25 cellular contexts compared by ENCODE assay signal in genomic region chr7:6554848-6555247, GRCh38. TPM values are rescaled to one million over a fixed set of nuclear protein-coding genes. Genes with fewer than 3 reads are reported as not detected.
DNase-seq lines count a peak whose midpoint lies in the region; ATAC-seq lines count a peak whose summit lies in the region.
"Had no signal": no experiment of that assay in that cellular context is flagged by ENCODE, and none has a peak within 500 bp of the region (broad histone marks: within the 10 kb centered on the region; RNA-seq: fewer than 3 reads in every experiment).

No MANE protein-coding gene starts in this region.

- intact Hi-C loops in activated CD4-positive, alpha-beta T cell treated with anti-CD3 and anti-CD28 coated beads for 36 hours (cut with DNase I, micrococcal nuclease) = no loop called here
- intact Hi-C loops in CD4-positive, alpha-beta memory T cell (cut with micrococcal nuclease) = no loop called here
- intact Hi-C loops in naive thymus-derived CD4-positive, alpha-beta T cell (cut with micrococcal nuclease) = no loop called here

- peak; percentile 66 for ATAC-seq in activated CD4-positive, alpha-beta T cell treated with anti-CD3 and anti-CD28 coated beads for 36 hours
- peak; percentile 28 for ATAC-seq in activated CD8-positive, alpha-beta T cell treated with anti-CD3 and anti-CD28 coated beads, Interleukin-2, amount 10 ng/mL, durations not matched to agents 7 days and 5 days
- peak; percentile 69 for ATAC-seq in naive thymus-derived CD4-positive, alpha-beta T cell
- no peak for ATAC-seq in HG02884 (IDR thresholded peaks at IDR 0.05; ENCODE audit: unreplicated experiment)

- CTCF ChIA-PET in activated CD4-positive, alpha-beta T cell treated with anti-CD3 and anti-CD28 coated beads for 36 hours (lab: Charles Lee) = interaction anchor here (0.6 to 1.7 kb wide), 3 partner anchors 12 to 31 kb away, joined by 3 to 5 read pairs (median 3); no protein-coding TSS in a partner anchor
- CTCF ChIA-PET in CD4-positive, alpha-beta memory T cell (lab: Charles Lee; ENCODE audit: partially characterized antibody) = interaction anchor here (1.2 to 1.8 kb wide), 3 partner anchors 16 to 39 kb away, joined by 3 to 4 read pairs (median 4); no protein-coding TSS in a partner anchor
- CTCF ChIA-PET in activated CD8-positive, alpha-beta T cell treated with anti-CD3 and anti-CD28 coated beads, Interleukin-2, amount 10 ng/mL, durations not matched to agents 7 days and 5 days (lab: Charles Lee) = interaction anchor here (0.8 to 1.7 kb wide), 4 partner anchors 20 to 39 kb away, joined by 3 to 5 read pairs (median 4); partner anchors contain the start of gene INTS15
- CTCF ChIA-PET in naive thymus-derived CD4-positive, alpha-beta T cell (lab: Charles Lee) = no interaction called here

- POLR2A ChIA-PET in activated CD4-positive, alpha-beta T cell treated with anti-CD3 and anti-CD28 coated beads for 36 hours (lab: Charles Lee) = no interaction called here
- POLR2A ChIA-PET in CD4-positive, alpha-beta memory T cell (lab: Charles Lee; ENCODE audit: partially characterized antibody) = no interaction called here
- POLR2A ChIA-PET in activated CD8-positive, alpha-beta T cell treated with anti-CD3 and anti-CD28 coated beads, Interleukin-2, amount 10 ng/mL, durations not matched to agents 7 days and 5 days (lab: Charles Lee) = interaction anchor here (0.9 kb wide), 1 partner anchor 21 kb away, joined by 3 read pairs; no protein-coding TSS in a partner anchor
- POLR2A ChIA-PET in naive thymus-derived CD4-positive, alpha-beta T cell (lab: Charles Lee) = interaction anchor here (0.9 to 1.0 kb wide), 2 partner anchors 9 to 23 kb away, joined by 5 to 7 read pairs; partner anchors contain the start of gene ZDHHC4

- H3K27ac Mint-ChIP-seq in activated CD4-positive, alpha-beta T cell treated with anti-CD3 and anti-CD28 coated beads for 36 hours = peak overlapping the region; percentile 72
- H3K27ac Mint-ChIP-seq in CD4-positive, alpha-beta memory T cell = peak overlapping the region in 6 of 7 donors; percentile 8 to 90 (median 72)
- peak overlapping the region; percentile 82 for H3K27ac Mint-ChIP-seq in activated CD8-positive, alpha-beta T cell treated with anti-CD3 and anti-CD28 coated beads, Interleukin-2, amount 10 ng/mL, durations not matched to agents 7 days and 5 days
- peak overlapping the region; percentile 77 to 98 (median 91) for H3K27ac Mint-ChIP-seq in naive thymus-derived CD4-positive, alpha-beta T cell

- H3K4me3 ChIP-seq in CD4-positive, alpha-beta memory T cell (ENCODE audit: low read length in 2 of 2) = no peak overlapping the region
- no peak overlapping the region for H3K4me3 ChIP-seq in naive thymus-derived CD4-positive, alpha-beta T cell (ENCODE audit: low read length)
- H3K4me3 ChIP-seq: ascending aorta, MG63, Peyer's patch, skin epidermis, transverse colon had no signal

- H3K9me3 ChIP-seq in CD4-positive, alpha-beta memory T cell (ENCODE audit: control insufficient read depth in 1 of 2, low read length in 2 of 2) = no peaks in the 10 kb centered on the region
- H3K9me3 ChIP-seq in naive thymus-derived CD4-positive, alpha-beta T cell (ENCODE audit: control insufficient read depth in 2 of 3, low read length in 3 of 3) = no peaks in the 10 kb centered on the region
- H3K9me3 ChIP-seq: ascending aorta, MG63, Peyer's patch, transverse colon had no signal

- H3K4me3 Mint-ChIP-seq in activated CD4-positive, alpha-beta T cell treated with anti-CD3 and anti-CD28 coated beads for 36 hours = peak overlapping the region; percentile 15
- peak overlapping the region; percentile 25 to 57 (median 51) for H3K4me3 Mint-ChIP-seq in CD4-positive, alpha-beta memory T cell
- peak overlapping the region; percentile 34 for H3K4me3 Mint-ChIP-seq in activated CD8-positive, alpha-beta T cell treated with anti-CD3 and anti-CD28 coated beads, Interleukin-2, amount 10 ng/mL, durations not matched to agents 7 days and 5 days
- H3K4me3 Mint-ChIP-seq in naive thymus-derived CD4-positive, alpha-beta T cell = peak overlapping the region; percentile 47 to 83 (median 67)

- no peaks in the 10 kb centered on the region for H3K36me3 ChIP-seq in CD4-positive, alpha-beta memory T cell (ENCODE audit: insufficient read depth, low read length)
- no peaks in the 10 kb centered on the region for H3K36me3 ChIP-seq in naive thymus-derived CD4-positive, alpha-beta T cell (ENCODE audit: control insufficient read depth in 2 of 3, insufficient read depth in 3 of 3, low read length in 3 of 3)
- H3K36me3 ChIP-seq: ascending aorta, MG63, Peyer's patch, transverse colon, WERI-Rb-1 had no signal

- H3K9me3 Mint-ChIP-seq in activated CD4-positive, alpha-beta T cell treated with anti-CD3 and anti-CD28 coated beads for 36 hours (ENCODE audit: low read depth) = no peaks in the 10 kb centered on the region
- H3K9me3 Mint-ChIP-seq in CD4-positive, alpha-beta memory T cell = peaks cover 0 to 2% (median 0%) of the 10 kb centered on the region in 8 donors
- H3K9me3 Mint-ChIP-seq in activated CD8-positive, alpha-beta T cell treated with anti-CD3 and anti-CD28 coated beads, Interleukin-2, amount 10 ng/mL, durations not matched to agents 7 days and 5 days (ENCODE audit: insufficient read depth) = no peaks in the 10 kb centered on the region
- H3K9me3 Mint-ChIP-seq in naive thymus-derived CD4-positive, alpha-beta T cell = peaks cover 0 to 2% (median 0%) of the 10 kb centered on the region in 11 donors

- no peak for DNase-seq in activated CD4-positive, alpha-beta T cell treated with anti-CD3 and anti-CD28 coated beads for 36 hours
- no peak for DNase-seq in activated CD4-positive, alpha-beta T cell treated with anti-CD3 and anti-CD28 coated beads, Interleukin-2, amount 50 U/mL, for 4 hours
- peak in 1 of 5 donors; percentile 19 for DNase-seq in CD4-positive, alpha-beta memory T cell
- no peak for DNase-seq in activated CD8-positive, alpha-beta T cell treated with anti-CD3 and anti-CD28 coated beads, Interleukin-2, amount 10 ng/mL, durations not matched to agents 7 days and 5 days
- DNase-seq in naive thymus-derived CD4-positive, alpha-beta T cell = peak in 7 of 9 donors; percentile 19 to 63 (median 51)
- DNase-seq in pons (ENCODE audit: low spot score) (no peak), NCI-H1092 (lab: John Stamatoyannopoulos, UW) (no peak)
- DNase-seq: 8988T; activated effector memory CD4-positive, alpha-beta T cell treated with anti-CD3 and anti-CD28 coated beads, Interleukin-2, amount 50 U/mL, for 16 hours; caudate nucleus; kidney glomerular epithelial cell; MG63; NCI-H1417 treated with DMSO at 0.1 percent for 48 hours; NCI-H510A treated with DMSO at 0.1 percent for 48 hours; NK-92 treated with Interleukin-12 subunit alpha and Interleukin-12 subunit beta, amount 100 ng/mL, for 24 hours; nucleus accumbens; Peyer's patch; stimulated activated naive CD4-positive, alpha-beta T cell treated with Interleukin-2 at 50 U/mL for 16 hours; transverse colon; WERI-Rb-1 had no signal

- no peak overlapping the region for H3K27ac ChIP-seq in CD4-positive, alpha-beta memory T cell (ENCODE audit: low read depth, low read length)
- peak overlapping the region; percentile 1 for H3K27ac ChIP-seq in naive thymus-derived CD4-positive, alpha-beta T cell (ENCODE audit: low read depth, low read length)
- H3K27ac ChIP-seq: ascending aorta, Peyer's patch, skin epidermis, transverse colon, WERI-Rb-1 had no signal

- H3K27me3 ChIP-seq in CD4-positive, alpha-beta memory T cell (ENCODE audit: insufficient read depth, low read length) = no peaks in the 10 kb centered on the region
- H3K27me3 ChIP-seq in naive thymus-derived CD4-positive, alpha-beta T cell (ENCODE audit: control insufficient read depth in 2 of 2, insufficient read depth in 2 of 2, low read length in 2 of 2) = no peaks in the 10 kb centered on the region
- H3K27me3 ChIP-seq: ascending aorta, MG63, Peyer's patch, transverse colon had no signal

- H3K27me3 Mint-ChIP-seq in activated CD4-positive, alpha-beta T cell treated with anti-CD3 and anti-CD28 coated beads for 36 hours = no peaks in the 10 kb centered on the region
- H3K27me3 Mint-ChIP-seq in CD4-positive, alpha-beta memory T cell = peaks cover 0 to 3% of the 10 kb centered on the region in 2 donors
- H3K27me3 Mint-ChIP-seq in activated CD8-positive, alpha-beta T cell treated with anti-CD3 and anti-CD28 coated beads, Interleukin-2, amount 10 ng/mL, durations not matched to agents 7 days and 5 days (ENCODE audit: low read depth) = peaks cover 2% of the 10 kb centered on the region
- H3K27me3 Mint-ChIP-seq in naive thymus-derived CD4-positive, alpha-beta T cell = peaks cover 0 to 2% (median 0%) of the 10 kb centered on the region in 5 donors

- peaks cover 7% of the 10 kb centered on the region for H3K4me1 ChIP-seq in CD4-positive, alpha-beta memory T cell (ENCODE audit: insufficient read depth, low read length)
- peaks cover 0 to 11% of the 10 kb centered on the region in 2 donors for H3K4me1 ChIP-seq in naive thymus-derived CD4-positive, alpha-beta T cell (ENCODE audit: control insufficient read depth in 2 of 2, insufficient read depth in 2 of 2, low read length in 2 of 2)
- H3K4me1 ChIP-seq: ascending aorta, Peyer's patch, transverse colon had no signal

- no peaks in the 10 kb centered on the region for H3K36me3 Mint-ChIP-seq in activated CD4-positive, alpha-beta T cell treated with anti-CD3 and anti-CD28 coated beads for 36 hours (ENCODE audit: low read depth)
- H3K36me3 Mint-ChIP-seq in CD4-positive, alpha-beta memory T cell = no peaks in the 10 kb centered on the region
- no peaks in the 10 kb centered on the region for H3K36me3 Mint-ChIP-seq in activated CD8-positive, alpha-beta T cell treated with anti-CD3 and anti-CD28 coated beads, Interleukin-2, amount 10 ng/mL, durations not matched to agents 7 days and 5 days (ENCODE audit: low read depth)
- peaks cover 0 to 2% (median 0%) of the 10 kb centered on the region in 5 donors for H3K36me3 Mint-ChIP-seq in naive thymus-derived CD4-positive, alpha-beta T cell

- H3K4me1 Mint-ChIP-seq in activated CD4-positive, alpha-beta T cell treated with anti-CD3 and anti-CD28 coated beads for 36 hours = peaks cover 7% of the 10 kb centered on the region
- peaks cover 2 to 4% (median 3%) of the 10 kb centered on the region in 4 donors for H3K4me1 Mint-ChIP-seq in CD4-positive, alpha-beta memory T cell
- H3K4me1 Mint-ChIP-seq in activated CD8-positive, alpha-beta T cell treated with anti-CD3 and anti-CD28 coated beads, Interleukin-2, amount 10 ng/mL, durations not matched to agents 7 days and 5 days (ENCODE audit: low read depth) = peaks cover 6% of the 10 kb centered on the region
- H3K4me1 Mint-ChIP-seq in naive thymus-derived CD4-positive, alpha-beta T cell = peaks cover 4 to 13% (median 8%) of the 10 kb centered on the region in 7 donors

RNA-seq across cellular contexts. Expression of gene GRID2IP, which starts 3.6 kb away (rescaled TPM):
- total RNA-seq in activated CD4-positive, alpha-beta T cell treated with anti-CD3 and anti-CD28 coated beads for 36 hours = under 1 TPM; 0.05 to 0.11 TPM
- under 1 TPM; 0.47 to 0.81 TPM for total RNA-seq in CD4-positive, alpha-beta memory T cell
- polyA plus RNA-seq in CD4-positive, alpha-beta memory T cell = under 1 TPM; 0.04 to 0.10 TPM
- under 1 TPM in 1 of 2 experiments, not detected in 1; 0.21 TPM for total RNA-seq in activated CD8-positive, alpha-beta T cell treated with anti-CD3 and anti-CD28 coated beads, Interleukin-2, amount 10 ng/mL, durations not matched to agents 7 days and 5 days
- 1 to 10 TPM in 2 of 5 experiments, under 1 TPM in 2, not detected in 1; 0.24 to 1.5 (median 1.1) TPM for total RNA-seq in naive thymus-derived CD4-positive, alpha-beta T cell
- not detected for polyA plus RNA-seq in naive thymus-derived CD4-positive, alpha-beta T cell
- total RNA-seq: ascending aorta, dermis microvascular lymphatic vessel endothelial cell, endothelial cell of umbilical vein had no signal
- polyA plus RNA-seq: endothelial cell of umbilical vein had no signal

RNA-seq across cellular contexts. Expression of gene ZDHHC4, which starts 22.4 kb away (rescaled TPM):
- 10 to 100 TPM; 30.1 to 34.1 TPM for total RNA-seq in activated CD4-positive, alpha-beta T cell treated with anti-CD3 and anti-CD28 coated beads for 36 hours
- total RNA-seq in CD4-positive, alpha-beta memory T cell = 10 to 100 TPM; 31.6 to 31.9 TPM
- polyA plus RNA-seq in CD4-positive, alpha-beta memory T cell = 10 to 100 TPM; 52.2 to 80.8 TPM
- total RNA-seq in activated CD8-positive, alpha-beta T cell treated with anti-CD3 and anti-CD28 coated beads, Interleukin-2, amount 10 ng/mL, durations not matched to agents 7 days and 5 days = 10 to 100 TPM; 29.3 to 35.7 TPM
- total RNA-seq in naive thymus-derived CD4-positive, alpha-beta T cell = 10 to 100 TPM; 25.2 to 42.2 (median 31.8) TPM
- polyA plus RNA-seq in naive thymus-derived CD4-positive, alpha-beta T cell = 10 to 100 TPM; 65.9 to 82.1 TPM

RNA-seq across cellular contexts. Expression of gene INTS15, which starts 35.0 kb away (rescaled TPM):
- 10 to 100 TPM; 27.8 to 31.8 TPM for total RNA-seq in activated CD4-positive, alpha-beta T cell treated with anti-CD3 and anti-CD28 coated beads for 36 hours
- 10 to 100 TPM; 56.6 to 62.1 TPM for total RNA-seq in CD4-positive, alpha-beta memory T cell
- 10 to 100 TPM; 25.4 to 37.5 TPM for polyA plus RNA-seq in CD4-positive, alpha-beta memory T cell
- total RNA-seq in activated CD8-positive, alpha-beta T cell treated with anti-CD3 and anti-CD28 coated beads, Interleukin-2, amount 10 ng/mL, durations not matched to agents 7 days and 5 days = 10 to 100 TPM; 40.9 to 42.7 TPM
- total RNA-seq in naive thymus-derived CD4-positive, alpha-beta T cell = 10 to 100 TPM; 39.9 to 69.1 (median 56.5) TPM
- 10 to 100 TPM; 29.7 to 51.8 TPM for polyA plus RNA-seq in naive thymus-derived CD4-positive, alpha-beta T cell

Comparison
In these comparisons a context has a peak if more than half of its experiments do, and no peak if none do; other contexts are left out.
1. DNase-seq: peak in naive thymus-derived CD4-positive, alpha-beta T cell (7 of 9); none in activated CD4-positive, alpha-beta T cell treated with anti-CD3 and anti-CD28 coated beads for 36 hours (single experiment), activated CD4-positive, alpha-beta T cell treated with anti-CD3 and anti-CD28 coated beads, Interleukin-2, amount 50 U/mL, for 4 hours (0 of 2), activated CD8-positive, alpha-beta T cell treated with anti-CD3 and anti-CD28 coated beads, Interleukin-2, amount 10 ng/mL, durations not matched to agents 7 days and 5 days (single experiment), pons (single experiment) and NCI-H1092 (single experiment).
2. H3K4me3 Mint-ChIP-seq: peak in every context shown above with its lines; median percentile 67 in naive thymus-derived CD4-positive, alpha-beta T cell; 51 in CD4-positive, alpha-beta memory T cell; 34 in activated CD8-positive, alpha-beta T cell treated with anti-CD3 and anti-CD28 coated beads, Interleukin-2, amount 10 ng/mL, durations not matched to agents 7 days and 5 days; 15 in activated CD4-positive, alpha-beta T cell treated with anti-CD3 and anti-CD28 coated beads for 36 hours.
3. POLR2A ChIA-PET loops: an anchor here in activated CD8-positive, alpha-beta T cell treated with anti-CD3 and anti-CD28 coated beads, Interleukin-2, amount 10 ng/mL, durations not matched to agents 7 days and 5 days (0.9 kb wide) and naive thymus-derived CD4-positive, alpha-beta T cell (0.9 to 1.0 kb wide); none called in activated CD4-positive, alpha-beta T cell treated with anti-CD3 and anti-CD28 coated beads for 36 hours and CD4-positive, alpha-beta memory T cell.
4. Peak in every context shown above with its lines, with median percentiles within 50 percentile points of each other: H3K27ac Mint-ChIP-seq.